19 cellular contexts compared by ENCODE assay signal in the genomic region with DNA sequence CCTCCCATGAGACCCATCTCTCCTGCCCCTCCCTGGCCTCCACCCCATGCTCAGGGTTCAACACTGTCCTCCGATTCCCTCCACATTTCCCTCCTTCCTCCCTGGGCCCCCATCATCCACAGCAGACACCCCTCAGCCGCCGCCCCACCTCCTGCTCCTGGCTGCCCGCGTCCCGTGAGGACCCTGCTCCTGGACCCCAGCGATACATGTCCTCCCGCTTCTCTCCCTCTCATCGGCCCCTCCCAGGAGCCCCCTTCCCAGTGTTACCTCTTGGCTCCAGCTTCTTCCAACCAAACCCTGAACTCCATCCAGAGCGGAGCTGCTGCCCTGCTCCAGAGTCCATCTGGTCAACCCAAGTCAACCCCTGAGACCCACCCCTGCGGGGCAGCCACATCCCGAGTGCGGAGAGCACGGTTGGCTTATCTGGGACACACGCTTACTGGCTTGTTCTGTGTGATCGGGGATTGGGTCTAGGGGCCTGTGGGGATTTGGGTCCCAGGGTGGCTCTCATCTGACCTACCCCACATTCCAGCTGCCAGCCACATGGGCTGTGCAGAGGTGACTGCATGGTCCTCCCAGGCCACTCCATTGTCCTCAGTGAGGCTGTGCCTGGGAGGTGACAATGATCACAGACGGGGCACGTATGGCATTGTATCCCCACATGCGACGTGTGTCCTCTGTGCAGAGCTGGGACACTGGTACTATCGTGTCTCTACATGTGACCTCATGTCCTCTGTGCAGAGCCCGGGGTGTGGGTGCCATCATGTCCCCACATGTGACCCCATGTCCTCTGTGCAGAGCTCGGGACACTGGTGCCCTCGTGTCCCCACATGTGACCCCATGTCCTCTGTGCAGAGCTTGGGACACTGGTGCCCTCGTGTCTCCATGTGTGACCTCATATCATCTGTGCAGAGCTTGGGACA.
DNase-seq lines count a peak whose midpoint lies in the region; ATAC-seq, FAIRE-seq and TF ChIP-seq lines count a peak whose summit lies in the region.
"Had no signal": no experiment of that assay in that cellular context is flagged by ENCODE, and none has a peak within 500 bp of the region (broad histone marks: within the 10 kb centered on the region; RNA-seq: fewer than 3 reads in every experiment).

No MANE protein-coding gene starts in this region.

- H4K91ac ChIP-seq in H1 (replicated peaks; ENCODE audit: insufficient read length, low read length) (no peak overlapping the region), neuronal stem cell (ENCODE audit: low read depth, low read length, poor library complexity) (no peak overlapping the region)

- DNase-seq in RWPE2 (ENCODE audit: low spot score), result peak; percentile 27
- DNase-seq in H1 (ENCODE audit: low read depth in 1 of 2, low spot score in 2 of 2), result peak in 1 of 2 experiments; percentile 26
- DNase-seq in neuronal stem cell (ENCODE audit: low spot score), result no peak
- peak; percentile 62 for DNase-seq in type B pancreatic cell (ENCODE audit: extremely low spot score, unreplicated experiment)
- DNase-seq in activated T-helper 2 cell treated with anti-CD3 and anti-CD28 coated beads, Interferon-gamma antibody, Interleukin-2, Interleukin-4, amounts not matched to agents 10 μg/mL and 5 μg/mL and 100 μg/mL, durations not matched to agents 14 hours and 24 hours and 36 hours (ENCODE audit: low spot score), result no peak
- no peak for DNase-seq in endothelial cell (ENCODE audit: low spot score)
- DNase-seq: DMS 273 treated with DMSO at 0.1 percent for 48 hours, GDM1, GM23248, KBM-7, NCI-H1436, NCI-H2081, NCI-H748 treated with DMSO at 0.1 percent for 48 hours, PC-3 had no signal

- CTCF ChIA-PET in H1 (lab: Charles Lee; ENCODE audit: partially characterized antibody), result interaction anchor here (0.9 to 1.4 kb wide), 5 partner anchors 8 to 171 kb away, joined by 3 to 4 read pairs (median 3); no protein-coding TSS in a partner anchor

- no peak for TF ChIP-seq POLR2A in H1 (IDR thresholded peaks at IDR 0.05; ENCODE audit: control extremely low read depth in 1 of 2, low read depth in 2 of 2, low read length in 2 of 2)

- H3K18ac ChIP-seq in H1 (ENCODE audit: extremely low read depth, low read length) (no peak overlapping the region), neuronal stem cell (ENCODE audit: low read length) (peak overlapping the region; percentile 77)

- no peak overlapping the region for H3K4me3 ChIP-seq in RWPE2 (ENCODE audit: severe bottlenecking)
- no peak overlapping the region for H3K4me3 ChIP-seq in H1 (ENCODE audit: extremely low read depth in 1 of 4, insufficient read depth in 2 of 4, low read depth in 3 of 4, low read length in 4 of 4)
- H3K4me3 ChIP-seq in neuronal stem cell (ENCODE audit: low read length in 2 of 2), result no peak overlapping the region
- H3K4me3 ChIP-seq: GM12878, GM23248 had no signal

- H2BK15ac ChIP-seq in H1 (ENCODE audit: low read length) (no peak overlapping the region), neuronal stem cell (ENCODE audit: low read length) (no peak overlapping the region)

- H3K23ac ChIP-seq in H1 (ENCODE audit: insufficient read length), result no peak overlapping the region
- H3K23ac ChIP-seq in neuronal stem cell (ENCODE audit: low read depth, low read length, poor library complexity), result peak overlapping the region; percentile 0

- H4K8ac ChIP-seq in H1 (ENCODE audit: extremely low read depth, insufficient read depth, low read length), result 0 out of 2 replicates have a peak overlapping the region, but pooled peaks have one; percentile 25
- no peak overlapping the region for H4K8ac ChIP-seq in neuronal stem cell (ENCODE audit: low read depth, low read length)

- ATAC-seq in RWPE2 (ENCODE audit: low read depth), result no peak
- ATAC-seq in HG03521 (IDR thresholded peaks at IDR 0.05; ENCODE audit: unreplicated experiment), result no peak
- ATAC-seq: GM12878, HCT116, PC-3 had no signal

- no peaks in the 10 kb centered on the region for H4K20me1 ChIP-seq in H1 (replicated peaks in 1 of 2; ENCODE audit: control insufficient read depth in 1 of 2, insufficient read depth in 2 of 2, low read length in 2 of 2)

- H4K5ac ChIP-seq in H1 (ENCODE audit: insufficient read length, low read depth, low read length), result no peak overlapping the region

- H3K79me2 ChIP-seq in H1 (ENCODE audit: control insufficient read depth in 1 of 2, insufficient read depth in 2 of 2, low read length in 2 of 2), result no peaks in the 10 kb centered on the region

- H3K4ac ChIP-seq in H1 (replicated peaks; ENCODE audit: insufficient read length, low read depth, low read length) (no peak overlapping the region), neuronal stem cell (ENCODE audit: low read length) (no peak overlapping the region)

- 91% methylated on average over 17 of the region's 25 CpGs; no CpG with 5 or more reads in 1 of the 2 experiments for WGBS in H1 (ENCODE audit: extremely low coverage in 1 of 2, insufficient coverage in 1 of 2, insufficient read length in 1 of 2, insufficient replicate concordance in 2 of 2, low coverage in 1 of 2, low lambda C conversion rate in 2 of 2, missing lambda C conversion rate in 1 of 2), 2 experiments
- WGBS in neuronal stem cell (ENCODE audit: extremely low coverage in 2 of 2, insufficient read length in 2 of 2, insufficient replicate concordance in 1 of 2), 2 donors, result no CpG with 5 or more reads among the region's 25 CpGs

- no peaks in the 10 kb centered on the region for H3K79me1 ChIP-seq in H1 (ENCODE audit: low read depth, low read length)
- no peaks in the 10 kb centered on the region for H3K79me1 ChIP-seq in neuronal stem cell (ENCODE audit: low read depth, low read length)

- no peaks in the 10 kb centered on the region for H3K4me1 Mint-ChIP-seq in type B pancreatic cell (ENCODE audit: unreplicated experiment)
- no peaks in the 10 kb centered on the region for H3K4me1 Mint-ChIP-seq in activated T-helper 2 cell treated with anti-CD3 and anti-CD28 coated beads, Interferon-gamma antibody, Interleukin-2, Interleukin-4, amounts not matched to agents 10 μg/mL and 5 μg/mL and 100 μg/mL, durations not matched to agents 14 hours and 24 hours and 36 hours (ENCODE audit: low read depth)
- peaks cover 4% of the 10 kb centered on the region for H3K4me1 Mint-ChIP-seq in endothelial cell (ENCODE audit: unreplicated experiment)

- H3K4me3 Mint-ChIP-seq in type B pancreatic cell, result no peak overlapping the region
- H3K4me3 Mint-ChIP-seq in activated T-helper 2 cell treated with anti-CD3 and anti-CD28 coated beads, Interferon-gamma antibody, Interleukin-2, Interleukin-4, amounts not matched to agents 10 μg/mL and 5 μg/mL and 100 μg/mL, durations not matched to agents 14 hours and 24 hours and 36 hours (ENCODE audit: low read depth), result no peak overlapping the region
- no peak overlapping the region for H3K4me3 Mint-ChIP-seq in endothelial cell (ENCODE audit: unreplicated experiment)

- no peak overlapping the region for H2BK12ac ChIP-seq in H1 (ENCODE audit: low read depth, low read length)
- no peak overlapping the region for H2BK12ac ChIP-seq in neuronal stem cell (ENCODE audit: low read length)

- H3K4me1 ChIP-seq in RWPE2 (ENCODE audit: insufficient read depth, poor library complexity, severe bottlenecking), result no peaks in the 10 kb centered on the region
- no peaks in the 10 kb centered on the region; a peak in 1 of 7 replicates for H3K4me1 ChIP-seq in H1 (replicated peaks in 1 of 4; ENCODE audit: control insufficient read depth in 3 of 4, insufficient read depth in 4 of 4, low read length in 3 of 4)
- no peaks in the 10 kb centered on the region for H3K4me1 ChIP-seq in neuronal stem cell (ENCODE audit: control insufficient read depth in 2 of 2, insufficient read depth in 1 of 2, low read depth in 1 of 2, low read length in 2 of 2)

- H3K14ac ChIP-seq in H1 (ENCODE audit: insufficient read length), result no peak overlapping the region
- no peak overlapping the region for H3K14ac ChIP-seq in neuronal stem cell (ENCODE audit: low read length)

- H3K27ac ChIP-seq in RWPE2 (ENCODE audit: poor library complexity, severe bottlenecking) (no peak overlapping the region), H1 (ENCODE audit: low read depth, low read length) (no peak overlapping the region), neuronal stem cell (replicated peaks; ENCODE audit: low read length) (no peak overlapping the region)
- H3K27ac ChIP-seq: C4-2B, GM23248, RWPE1 had no signal

- H3K23me2 ChIP-seq in H1 (ENCODE audit: low read depth, low read length), result peaks cover 7% of the 10 kb centered on the region; the same call in 1 of the 2 replicates

- H2BK5ac ChIP-seq in H1 (ENCODE audit: low read depth, low read length) (no peak overlapping the region), neuronal stem cell (ENCODE audit: low read length) (no peak overlapping the region)

- POLR2A ChIA-PET in H1 (lab: Charles Lee; ENCODE audit: partially characterized antibody), result no interaction called here

- H3K27me3 ChIP-seq in RWPE2 (ENCODE audit: insufficient read depth, poor library complexity, severe bottlenecking) (no peaks in the 10 kb centered on the region), H1 (replicated peaks in 1 of 4; ENCODE audit: control insufficient read depth in 3 of 4, extremely low read depth in 1 of 4, insufficient read depth in 3 of 4, low read length in 3 of 4) (no peaks in the 10 kb centered on the region), neuronal stem cell (ENCODE audit: control insufficient read depth in 3 of 3, insufficient read depth in 3 of 3, low read depth in 1 of 3, low read length in 3 of 3) (peaks cover 0 to 3% (median 0%) of the 10 kb centered on the region in 3 experiments)

- H3K9me3 Mint-ChIP-seq in type B pancreatic cell, result no peaks in the 10 kb centered on the region
- H3K9me3 Mint-ChIP-seq in activated T-helper 2 cell treated with anti-CD3 and anti-CD28 coated beads, Interferon-gamma antibody, Interleukin-2, Interleukin-4, amounts not matched to agents 10 μg/mL and 5 μg/mL and 100 μg/mL, durations not matched to agents 14 hours and 24 hours and 36 hours, result no peaks in the 10 kb centered on the region
- no peaks in the 10 kb centered on the region for H3K9me3 Mint-ChIP-seq in endothelial cell (ENCODE audit: unreplicated experiment)

- TF ChIP-seq RAD21 in H1 (IDR thresholded peaks at IDR 0.05 in 1 of 2, conservative IDR thresholded peaks at IDR 0.05 in 1 of 2; ENCODE audit: low read depth in 2 of 2, low read length in 2 of 2), result no peak

- intact Hi-C loops in activated T-helper 2 cell treated with anti-CD3 and anti-CD28 coated beads, Interferon-gamma antibody, Interleukin-2, Interleukin-4, amounts not matched to agents 10 μg/mL and 5 μg/mL and 100 μg/mL, durations not matched to agents 14 hours and 24 hours and 36 hours (cut with micrococcal nuclease), result no loop called here

- H3K27me3 Mint-ChIP-seq in type B pancreatic cell, result peaks cover 3% of the 10 kb centered on the region
- no peaks in the 10 kb centered on the region for H3K27me3 Mint-ChIP-seq in activated T-helper 2 cell treated with anti-CD3 and anti-CD28 coated beads, Interferon-gamma antibody, Interleukin-2, Interleukin-4, amounts not matched to agents 10 μg/mL and 5 μg/mL and 100 μg/mL, durations not matched to agents 14 hours and 24 hours and 36 hours (ENCODE audit: low read depth)
- H3K27me3 Mint-ChIP-seq in endothelial cell (ENCODE audit: unreplicated experiment), result peaks cover 18% of the 10 kb centered on the region

- H3K56ac ChIP-seq in H1 (replicated peaks; ENCODE audit: insufficient read length, low read depth, low read length), result no peak overlapping the region

- FAIRE-seq in H1 (lab: Jason Lieb, UNC), result no peak
- FAIRE-seq: GM12878 had no signal

- no peak overlapping the region for H3K4me2 ChIP-seq in H1 (ENCODE audit: insufficient read depth in 1 of 2, low read depth in 2 of 2, low read length in 2 of 2)
- H3K4me2 ChIP-seq in neuronal stem cell (ENCODE audit: insufficient read depth, low read length, poor library complexity, severe bottlenecking), result no peak overlapping the region

- H2AK5ac ChIP-seq in H1 (ENCODE audit: low read depth, low read length), result no peak overlapping the region
- peak overlapping the region; percentile 2 for H2AK5ac ChIP-seq in neuronal stem cell (ENCODE audit: low read depth, low read length)

- no peak overlapping the region for H3K9ac ChIP-seq in H1 (replicated peaks in 1 of 4; ENCODE audit: extremely low read depth in 1 of 4, low read depth in 3 of 4, low read length in 3 of 4)
- H3K9ac ChIP-seq in neuronal stem cell (ENCODE audit: low read depth, low read length, poor library complexity), result no peak overlapping the region
- H3K9ac ChIP-seq: GM23248 had no signal

- no peaks in the 10 kb centered on the region for H3K9me3 ChIP-seq in RWPE2 (ENCODE audit: severe bottlenecking)
- no peaks in the 10 kb centered on the region for H3K9me3 ChIP-seq in H1 (ENCODE audit: insufficient read depth in 2 of 2, low read depth in 1 of 2, low read length in 1 of 2)
- H3K9me3 ChIP-seq in neuronal stem cell (replicated peaks in 1 of 2; ENCODE audit: control insufficient read depth in 2 of 2, insufficient read depth in 1 of 2, low read depth in 1 of 2, low read length in 2 of 2), result no peaks in the 10 kb centered on the region

- H3K36me3 Mint-ChIP-seq in type B pancreatic cell (peaks cover 3% of the 10 kb centered on the region), endothelial cell (ENCODE audit: low read depth, unreplicated experiment) (peaks cover 5% of the 10 kb centered on the region)
- H3K36me3 Mint-ChIP-seq in activated T-helper 2 cell treated with anti-CD3 and anti-CD28 coated beads, Interferon-gamma antibody, Interleukin-2, Interleukin-4, amounts not matched to agents 10 μg/mL and 5 μg/mL and 100 μg/mL, durations not matched to agents 14 hours and 24 hours and 36 hours (ENCODE audit: low read depth), result no peaks in the 10 kb centered on the region

- TF ChIP-seq EP300 in H1 (IDR thresholded peaks at IDR 0.05; ENCODE audit: borderline replicate concordance in 1 of 2, low read depth in 2 of 2, low read length in 2 of 2), result no peak

- no peak overlapping the region for H2BK20ac ChIP-seq in H1 (ENCODE audit: low read length)

- H3K27ac Mint-ChIP-seq in type B pancreatic cell, result no peak overlapping the region
- H3K27ac Mint-ChIP-seq in activated T-helper 2 cell treated with anti-CD3 and anti-CD28 coated beads, Interferon-gamma antibody, Interleukin-2, Interleukin-4, amounts not matched to agents 10 μg/mL and 5 μg/mL and 100 μg/mL, durations not matched to agents 14 hours and 24 hours and 36 hours, result no peak overlapping the region
- no peak overlapping the region for H3K27ac Mint-ChIP-seq in endothelial cell (ENCODE audit: unreplicated experiment)

- TF ChIP-seq CTCF in RWPE2 (IDR thresholded peaks at IDR 0.05; ENCODE audit: poor library complexity, severe bottlenecking), result no peak
- no peak for TF ChIP-seq CTCF in H1 (IDR thresholded peaks at IDR 0.05; ENCODE audit: control extremely low read depth in 1 of 3, insufficient read depth in 1 of 3, low read depth in 1 of 3, low read length in 3 of 3)
- TF ChIP-seq CTCF in type B pancreatic cell (conservative IDR thresholded peaks at IDR 0.05), result no peak
- no peak for TF ChIP-seq CTCF in endothelial cell (IDR thresholded peaks at IDR 0.05; ENCODE audit: unreplicated experiment)

- H2AFZ ChIP-seq in H1 (ENCODE audit: low read length) (no peak overlapping the region), neuronal stem cell (ENCODE audit: low read length) (no peak overlapping the region)
- H2AFZ ChIP-seq: GM23248 had no signal

- H2BK120ac ChIP-seq in H1 (replicated peaks; ENCODE audit: low read depth, low read length) (peak overlapping the region; percentile 33), neuronal stem cell (ENCODE audit: low read depth, low read length) (no peak overlapping the region)

- H3K36me3 ChIP-seq in RWPE2 (ENCODE audit: low read depth) (no peaks in the 10 kb centered on the region), H1 (ENCODE audit: control insufficient read depth in 2 of 4, insufficient read depth in 4 of 4, low read length in 3 of 4) (no peaks in the 10 kb centered on the region), neuronal stem cell (replicated peaks in 1 of 2; ENCODE audit: control insufficient read depth in 2 of 2, insufficient read depth in 2 of 2, low read length in 2 of 2) (no peaks in the 10 kb centered on the region)

Comparison
In these comparisons a context has a peak if more than half of its experiments do, and no peak if none do; other contexts are left out.
1. DNase-seq: peak in RWPE2 (single experiment) and type B pancreatic cell (single experiment); none in neuronal stem cell (single experiment), activated T-helper 2 cell treated with anti-CD3 and anti-CD28 coated beads, Interferon-gamma antibody, Interleukin-2, Interleukin-4, amounts not matched to agents 10 μg/mL and 5 μg/mL and 100 μg/mL, durations not matched to agents 14 hours and 24 hours and 36 hours (single experiment) and endothelial cell (single experiment).